9 cellular contexts compared by ENCODE assay signal in genomic region chr1:88302843-88303486, GRCh38.
A peak's percentile ranks its signal among the peaks of the same experiment; 100 is the strongest.
DNase-seq lines count a peak whose midpoint lies in the region; ATAC-seq and TF ChIP-seq lines count a peak whose summit lies in the region.
"Had no signal": no experiment of that assay in that cellular context is flagged by ENCODE, and none has a peak within 500 bp of the region (broad histone marks: within the 10 kb centered on the region; RNA-seq: fewer than 3 reads in every experiment).

No MANE protein-coding gene starts in this region.

- H3K36me3 Mint-ChIP-seq in activated CD4-positive, alpha-beta T cell treated with anti-CD3 and anti-CD28 coated beads, Interleukin-2, amount 10 ng/mL, durations not matched to agents 24 days and 14 days (ENCODE audit: low read depth): no peaks in the 10 kb centered on the region
- H3K36me3 Mint-ChIP-seq in activated T-cell treated with anti-CD3 and anti-CD28 coated beads, Interleukin-2, amount 50 U/mL, for 72 hours (ENCODE audit: insufficient read depth in 2 of 2): no peaks in the 10 kb centered on the region
- H3K36me3 Mint-ChIP-seq: CD4-positive, CD25-positive, alpha-beta regulatory T cell had no signal

- peak in 2 of 3 experiments; percentile 5 to 53 for DNase-seq in NCI-H1417 (lab: John Stamatoyannopoulos, UW)
- no peak for DNase-seq in NCI-H1417 treated with DMSO at 0.1 percent for 48 hours (lab: John Stamatoyannopoulos, UW)
- DNase-seq in OCI-M1 (lab: John Stamatoyannopoulos, UW): peak; percentile 40
- peak; percentile 38 for DNase-seq in fibroblast of villous mesenchyme (ENCODE audit: low read depth)
- DNase-seq in skeletal muscle cell (ENCODE audit: low read depth): peak; percentile 19
- no peak for DNase-seq in stimulated activated CD8-positive, alpha-beta memory T cell treated with anti-CD3 and anti-CD28 coated beads, Interleukin-4, amount 100 ng/mL, for 48 hours
- no peak for DNase-seq in activated CD4-positive, alpha-beta T cell treated with anti-CD3 and anti-CD28 coated beads, Interleukin-2, amount 10 ng/mL, durations not matched to agents 24 days and 14 days
- DNase-seq in activated T-cell treated with anti-CD3 and anti-CD28 coated beads, Interleukin-2, amount 50 U/mL, for 72 hours: no peak
- DNase-seq: CD4-positive, CD25-positive, alpha-beta regulatory T cell had no signal

- H3K4me1 Mint-ChIP-seq in activated CD4-positive, alpha-beta T cell treated with anti-CD3 and anti-CD28 coated beads, Interleukin-2, amount 10 ng/mL, durations not matched to agents 24 days and 14 days: no peaks in the 10 kb centered on the region
- H3K4me1 Mint-ChIP-seq in activated T-cell treated with anti-CD3 and anti-CD28 coated beads, Interleukin-2, amount 50 U/mL, for 72 hours (ENCODE audit: low read depth): no peaks in the 10 kb centered on the region
- H3K4me1 Mint-ChIP-seq: CD4-positive, CD25-positive, alpha-beta regulatory T cell had no signal

- no peak overlapping the region for H3K27ac Mint-ChIP-seq in activated CD4-positive, alpha-beta T cell treated with anti-CD3 and anti-CD28 coated beads, Interleukin-2, amount 10 ng/mL, durations not matched to agents 24 days and 14 days
- H3K27ac Mint-ChIP-seq in activated T-cell treated with anti-CD3 and anti-CD28 coated beads, Interleukin-2, amount 50 U/mL, for 72 hours: no peak overlapping the region
- H3K27ac Mint-ChIP-seq: CD4-positive, CD25-positive, alpha-beta regulatory T cell had no signal

- no peaks in the 10 kb centered on the region for H3K9me3 Mint-ChIP-seq in activated CD4-positive, alpha-beta T cell treated with anti-CD3 and anti-CD28 coated beads, Interleukin-2, amount 10 ng/mL, durations not matched to agents 24 days and 14 days
- no peaks in the 10 kb centered on the region for H3K9me3 Mint-ChIP-seq in activated T-cell treated with anti-CD3 and anti-CD28 coated beads, Interleukin-2, amount 50 U/mL, for 72 hours

- peak; percentile 44 for TF ChIP-seq CTCF in fibroblast of villous mesenchyme (IDR thresholded peaks at IDR 0.05; ENCODE audit: insufficient read depth, low read depth, low read length)

- H3K27me3 Mint-ChIP-seq in activated CD4-positive, alpha-beta T cell treated with anti-CD3 and anti-CD28 coated beads, Interleukin-2, amount 10 ng/mL, durations not matched to agents 24 days and 14 days: no peaks in the 10 kb centered on the region
- H3K27me3 Mint-ChIP-seq in activated T-cell treated with anti-CD3 and anti-CD28 coated beads, Interleukin-2, amount 50 U/mL, for 72 hours (ENCODE audit: low read depth): no peaks in the 10 kb centered on the region
- H3K27me3 Mint-ChIP-seq: CD4-positive, CD25-positive, alpha-beta regulatory T cell had no signal

- intact Hi-C loops in activated CD4-positive, alpha-beta T cell treated with anti-CD3 and anti-CD28 coated beads, Interleukin-2, amount 10 ng/mL, durations not matched to agents 24 days and 14 days (cut with micrococcal nuclease): no loop called here

- no peak for ATAC-seq in activated T-cell treated with anti-CD3 and anti-CD28 coated beads, Interleukin-2, amount 50 U/mL, for 72 hours (replicated peaks in 1 of 2)

- no peak overlapping the region for H3K4me3 ChIP-seq in fibroblast of villous mesenchyme (ENCODE audit: low read depth, low read length)
- H3K4me3 ChIP-seq in skeletal muscle cell (ENCODE audit: low read depth, low read length): no peak overlapping the region

- no peak overlapping the region for H3K4me3 Mint-ChIP-seq in activated CD4-positive, alpha-beta T cell treated with anti-CD3 and anti-CD28 coated beads, Interleukin-2, amount 10 ng/mL, durations not matched to agents 24 days and 14 days
- no peak overlapping the region for H3K4me3 Mint-ChIP-seq in activated T-cell treated with anti-CD3 and anti-CD28 coated beads, Interleukin-2, amount 50 U/mL, for 72 hours
- H3K4me3 Mint-ChIP-seq: CD4-positive, CD25-positive, alpha-beta regulatory T cell had no signal

Comparison
In these comparisons a context has a peak if more than half of its experiments do, and no peak if none do; other contexts are left out.
1. DNase-seq: peak in NCI-H1417 (2 of 3), OCI-M1 (single experiment), fibroblast of villous mesenchyme (single experiment) and skeletal muscle cell (single experiment); none in NCI-H1417 treated with DMSO at 0.1 percent for 48 hours (single experiment), stimulated activated CD8-positive, alpha-beta memory T cell treated with anti-CD3 and anti-CD28 coated beads, Interleukin-4, amount 100 ng/mL, for 48 hours (single experiment), activated CD4-positive, alpha-beta T cell treated with anti-CD3 and anti-CD28 coated beads, Interleukin-2, amount 10 ng/mL, durations not matched to agents 24 days and 14 days (single experiment) and activated T-cell treated with anti-CD3 and anti-CD28 coated beads, Interleukin-2, amount 50 U/mL, for 72 hours (0 of 2).